Comparison of ENCODE assay signal across 24 cellular contexts in the genomic region with DNA sequence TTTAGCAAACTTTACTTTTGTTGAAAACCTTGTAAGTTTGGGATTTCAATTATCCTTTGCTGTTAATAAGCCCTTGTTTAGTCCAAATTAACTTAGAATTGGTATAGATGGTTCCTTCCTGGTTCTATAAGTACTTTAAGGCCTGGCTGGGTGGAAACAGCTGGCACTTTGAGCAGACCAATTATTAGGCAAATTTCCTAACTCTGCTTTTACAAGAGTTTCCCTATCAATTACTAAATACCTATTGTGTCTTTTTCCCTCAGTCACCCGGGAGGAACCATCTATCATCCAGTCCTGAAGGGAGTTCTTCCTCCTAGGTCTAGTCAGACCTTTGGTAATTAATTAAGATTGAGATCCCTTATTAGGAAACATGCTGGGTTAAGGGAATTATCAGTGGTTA.
"Had no signal": no experiment of that assay in that cellular context is flagged by ENCODE, and none has a peak within 500 bp of the region (broad histone marks: within the 10 kb centered on the region; RNA-seq: fewer than 3 reads in every experiment).

No MANE protein-coding gene starts in this region.

- H3K4me1 ChIP-seq: sigmoid colon, testis, vagina had no signal

- H3K9me3 ChIP-seq: testis had no signal

- H3K27ac ChIP-seq: heart right ventricle, lower lobe of right lung, sigmoid colon, testis, vagina had no signal

- DNase-seq: activated B cell treated with CpG ODN at 0.5 μM for 24 hours; activated CD4-positive, alpha-beta T cell treated with anti-CD3 and anti-CD28 coated beads for 36 hours; activated CD4-positive, alpha-beta T cell treated with anti-CD3 and anti-CD28 coated beads, Interleukin-2, amount 50 U/mL, for 4 hours; activated CD8-positive, alpha-beta memory T cell treated with anti-CD3 and anti-CD28 coated beads for 24 hours; activated CD8-positive, alpha-beta memory T cell treated with anti-CD3 and anti-CD28 coated beads, Interleukin-2, amount 50 U/mL, for 4 hours; activated T-cell treated with anti-CD3 and anti-CD28 coated beads, Interleukin-2, amount 50 U/mL, for 24 hours; aorta; effector CD4-positive, alpha-beta T cell; erythroblast; foreskin fibroblast; heart right ventricle; immature natural killer cell; lower lobe of right lung; mesendoderm; naive B cell; sigmoid colon; stimulated activated CD4-positive, alpha-beta T cell treated with anti-CD3 and anti-CD28 coated beads, Interleukin-15, amount 100 ng/mL, for 24 hours; testis had no signal

- H3K27me3 Mint-ChIP-seq: activated B cell treated with CpG ODN at 0.5 μM for 24 hours; activated T-cell treated with anti-CD3 and anti-CD28 coated beads, Interleukin-2, amount 50 U/mL, for 24 hours; activated T-helper 17 cell treated with anti-CD3 and anti-CD28 coated beads, Interleukin-2, amount 50 U/mL, for 72 hours; brain had no signal

- H3K4me1 Mint-ChIP-seq: brain, immature natural killer cell, naive B cell had no signal

- H3K4me2 ChIP-seq: smooth muscle cell had no signal

- H3K27me3 ChIP-seq: sigmoid colon, testis, vagina had no signal

- H3K4me3 ChIP-seq: heart right ventricle, lower lobe of right lung, sigmoid colon, smooth muscle cell, testis, vagina had no signal

- H3K36me3 ChIP-seq: heart right ventricle, lower lobe of right lung, sigmoid colon, vagina had no signal

- H3K27ac Mint-ChIP-seq: activated B cell treated with CpG ODN at 0.5 μM for 24 hours; activated CD4-positive, alpha-beta T cell treated with anti-CD3 and anti-CD28 coated beads for 36 hours; activated naive CD4-positive, alpha-beta T cell treated with anti-CD3 and anti-CD28 coated beads, Interleukin-2, amount 50 U/mL, for 72 hours; activated T-cell treated with anti-CD3 and anti-CD28 coated beads, Interleukin-2, amount 50 U/mL, for 24 hours; activated T-helper 17 cell treated with anti-CD3 and anti-CD28 coated beads, Interleukin-2, amount 50 U/mL, for 72 hours; brain; immature natural killer cell; naive B cell had no signal

- H3K4me3 Mint-ChIP-seq: activated B cell treated with CpG ODN at 0.5 μM for 24 hours; activated CD4-positive, alpha-beta T cell treated with anti-CD3 and anti-CD28 coated beads for 36 hours; activated T-cell treated with anti-CD3 and anti-CD28 coated beads, Interleukin-2, amount 50 U/mL, for 24 hours; activated T-helper 17 cell treated with anti-CD3 and anti-CD28 coated beads, Interleukin-2, amount 50 U/mL, for 72 hours; brain; immature natural killer cell; naive B cell; stimulated activated memory B cell treated with anti-CD40 and anti-IgM and Interleukin-4, amounts not matched to agents 10 μg/mL and 1 μg/mL and 100 μg/mL, for 72 hours had no signal
